In genomic region chr3:183303725-183304124, GRCh38 we compare ENCODE assay signal across 16 cellular contexts.
"Had no signal": no experiment of that assay in that cellular context is flagged by ENCODE, and none has a peak within 500 bp of the region (broad histone marks: within the 10 kb centered on the region; RNA-seq: fewer than 3 reads in every experiment).

No MANE protein-coding gene starts in this region.

- H3K27ac ChIP-seq: brain microvascular endothelial cell, lower lobe of right lung, tibial artery, WERI-Rb-1 had no signal

- H3K27me3 Mint-ChIP-seq: activated CD4-positive, alpha-beta T cell treated with anti-CD3 and anti-CD28 coated beads, Interleukin-2, amount 10 ng/mL, durations not matched to agents 7 days and 5 days had no signal

- H3K4me1 ChIP-seq: tibial artery had no signal

- DNase-seq: activated CD4-positive, alpha-beta T cell treated with anti-CD3 and anti-CD28 coated beads, Interleukin-2, amount 10 ng/mL, durations not matched to agents 7 days and 5 days; activated naive CD4-positive, alpha-beta T cell treated with anti-CD3 and anti-CD28 coated beads, Interleukin-2, amount 50 U/mL, for 16 hours; amygdala; brain microvascular endothelial cell; cerebellar nuclear complex; dermis blood vessel endothelial cell; endodermal cell; immature natural killer cell; left cardiac atrium; lower lobe of right lung; midbrain; naive B cell; tibial artery; WERI-Rb-1 had no signal

- H3K27ac Mint-ChIP-seq: activated CD4-positive, alpha-beta T cell treated with anti-CD3 and anti-CD28 coated beads, Interleukin-2, amount 10 ng/mL, durations not matched to agents 7 days and 5 days; activated T-helper 2 cell treated with anti-CD3 and anti-CD28 coated beads, Interferon-gamma antibody, Interleukin-2, Interleukin-4, amounts not matched to agents 10 μg/mL and 5 μg/mL and 100 μg/mL, durations not matched to agents 14 hours and 24 hours and 36 hours; endodermal cell; immature natural killer cell; naive B cell had no signal

- H3K36me3 ChIP-seq: brain microvascular endothelial cell, lower lobe of right lung, tibial artery, WERI-Rb-1 had no signal

- H3K4me3 Mint-ChIP-seq: activated CD4-positive, alpha-beta T cell treated with anti-CD3 and anti-CD28 coated beads, Interleukin-2, amount 10 ng/mL, durations not matched to agents 7 days and 5 days; endodermal cell; immature natural killer cell; naive B cell had no signal

- H3K36me3 Mint-ChIP-seq: naive B cell had no signal

- ATAC-seq: left cardiac atrium, lower lobe of right lung had no signal

- H3K9me3 Mint-ChIP-seq: activated CD4-positive, alpha-beta T cell treated with anti-CD3 and anti-CD28 coated beads, Interleukin-2, amount 10 ng/mL, durations not matched to agents 7 days and 5 days; activated T-helper 2 cell treated with anti-CD3 and anti-CD28 coated beads, Interferon-gamma antibody, Interleukin-2, Interleukin-4, amounts not matched to agents 10 μg/mL and 5 μg/mL and 100 μg/mL, durations not matched to agents 14 hours and 24 hours and 36 hours; endodermal cell; immature natural killer cell; naive B cell had no signal

- H3K4me3 ChIP-seq: lower lobe of right lung, skin epidermis, tibial artery had no signal

- H3K9me3 ChIP-seq: lower lobe of right lung, tibial artery had no signal

- H3K27me3 ChIP-seq: brain microvascular endothelial cell, tibial artery had no signal
